1 cellular context compared by ENCODE assay signal in the genomic region with DNA sequence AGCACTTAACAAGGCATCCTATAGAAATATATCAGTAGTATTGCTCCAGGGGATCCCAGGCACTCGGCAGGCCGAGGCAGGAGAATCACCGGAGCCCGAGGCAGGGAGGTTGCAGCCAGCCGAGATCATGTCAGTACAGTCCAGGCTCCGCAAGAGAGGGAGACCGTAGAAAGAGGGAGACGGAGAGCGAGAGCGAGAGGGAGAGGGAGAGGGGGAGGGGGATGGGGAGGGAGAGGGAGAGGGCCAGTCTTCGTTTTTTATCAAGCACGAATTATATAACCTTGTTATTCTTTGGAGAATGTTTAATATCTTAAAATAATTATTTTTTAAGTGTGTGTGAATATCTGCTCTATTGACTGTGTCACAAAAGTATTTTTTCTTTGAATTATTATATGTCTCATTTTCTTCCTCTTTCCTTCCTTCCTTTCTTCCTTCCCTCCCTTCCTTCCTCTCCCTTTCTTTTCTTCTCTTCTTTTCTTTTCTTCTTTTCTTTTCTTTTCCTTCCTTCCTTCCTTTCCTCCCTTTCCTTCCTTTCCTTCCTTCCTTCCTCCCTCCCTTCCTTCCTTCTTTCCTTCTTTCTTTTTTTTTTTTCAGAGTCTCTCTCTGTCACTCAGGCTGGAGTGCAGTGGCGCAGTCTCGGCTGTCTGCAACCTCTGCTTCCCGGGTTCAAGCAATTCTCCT.
TF ChIP-seq lines count a peak whose summit lies in the region.

No MANE protein-coding gene starts in this region.

TF ChIP-seq in GM23338, 12 proteins besides CTCF, POLR2A, EP300 and RAD21 (continued from another document):
- TF ChIP-seq, protein P1, sequence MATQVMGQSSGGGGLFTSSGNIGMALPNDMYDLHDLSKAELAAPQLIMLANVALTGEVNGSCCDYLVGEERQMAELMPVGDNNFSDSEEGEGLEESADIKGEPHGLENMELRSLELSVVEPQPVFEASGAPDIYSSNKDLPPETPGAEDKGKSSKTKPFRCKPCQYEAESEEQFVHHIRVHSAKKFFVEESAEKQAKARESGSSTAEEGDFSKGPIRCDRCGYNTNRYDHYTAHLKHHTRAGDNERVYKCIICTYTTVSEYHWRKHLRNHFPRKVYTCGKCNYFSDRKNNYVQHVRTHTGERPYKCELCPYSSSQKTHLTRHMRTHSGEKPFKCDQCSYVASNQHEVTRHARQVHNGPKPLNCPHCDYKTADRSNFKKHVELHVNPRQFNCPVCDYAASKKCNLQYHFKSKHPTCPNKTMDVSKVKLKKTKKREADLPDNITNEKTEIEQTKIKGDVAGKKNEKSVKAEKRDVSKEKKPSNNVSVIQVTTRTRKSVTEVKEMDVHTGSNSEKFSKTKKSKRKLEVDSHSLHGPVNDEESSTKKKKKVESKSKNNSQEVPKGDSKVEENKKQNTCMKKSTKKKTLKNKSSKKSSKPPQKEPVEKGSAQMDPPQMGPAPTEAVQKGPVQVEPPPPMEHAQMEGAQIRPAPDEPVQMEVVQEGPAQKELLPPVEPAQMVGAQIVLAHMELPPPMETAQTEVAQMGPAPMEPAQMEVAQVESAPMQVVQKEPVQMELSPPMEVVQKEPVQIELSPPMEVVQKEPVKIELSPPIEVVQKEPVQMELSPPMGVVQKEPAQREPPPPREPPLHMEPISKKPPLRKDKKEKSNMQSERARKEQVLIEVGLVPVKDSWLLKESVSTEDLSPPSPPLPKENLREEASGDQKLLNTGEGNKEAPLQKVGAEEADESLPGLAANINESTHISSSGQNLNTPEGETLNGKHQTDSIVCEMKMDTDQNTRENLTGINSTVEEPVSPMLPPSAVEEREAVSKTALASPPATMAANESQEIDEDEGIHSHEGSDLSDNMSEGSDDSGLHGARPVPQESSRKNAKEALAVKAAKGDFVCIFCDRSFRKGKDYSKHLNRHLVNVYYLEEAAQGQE (IDR thresholded peaks at IDR 0.05; ENCODE audit: unreplicated experiment), result no peak
